ENCODE assay signal across 22 cellular contexts in the genomic region with DNA sequence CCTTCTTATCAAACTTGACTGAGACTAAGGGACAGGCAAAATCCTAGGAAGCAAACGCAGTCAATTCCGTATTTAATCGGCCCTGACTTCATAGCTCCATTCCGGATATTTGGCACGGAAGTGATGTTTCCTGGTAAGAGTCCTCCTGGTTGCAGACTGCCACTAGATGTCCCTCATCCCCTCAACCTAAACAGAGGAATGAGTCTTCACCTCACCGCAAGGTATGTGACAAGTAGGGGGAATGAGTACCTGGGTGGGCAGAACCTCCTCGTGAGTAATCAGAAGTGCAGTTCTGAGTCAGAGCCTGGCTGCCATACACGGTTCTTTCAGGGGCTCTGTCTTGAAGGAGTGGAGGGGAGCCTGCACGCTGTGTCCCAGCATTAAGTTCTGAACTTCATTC.
A peak's percentile ranks its signal among the peaks of the same experiment; 100 is the strongest.
DNase-seq lines count a peak whose midpoint lies in the region; ATAC-seq, FAIRE-seq and TF ChIP-seq lines count a peak whose summit lies in the region.
"Had no signal": no experiment of that assay in that cellular context is flagged by ENCODE, and none has a peak within 500 bp of the region (broad histone marks: within the 10 kb centered on the region; RNA-seq: fewer than 3 reads in every experiment).

No MANE protein-coding gene starts in this region.

- H3K9me3 Mint-ChIP-seq in GM23338 (no peaks in the 10 kb centered on the region), endodermal cell (peaks cover 6% of the 10 kb centered on the region)

- CTCF ChIA-PET in HepG2 (lab: Yijun Ruan, JAX; ENCODE audit: low intra/inter-chr PET ratio, low total read pairs), result no interaction called here

- no peaks in the 10 kb centered on the region for H3K79me2 ChIP-seq in GM23338 (replicated peaks; ENCODE audit: insufficient read depth)
- H3K79me2 ChIP-seq in HepG2 (ENCODE audit: insufficient read depth, low read length), result no peaks in the 10 kb centered on the region

- H3K9me3 ChIP-seq in endodermal cell (ENCODE audit: control insufficient read depth, low read length) (no peaks in the 10 kb centered on the region), HepG2 (ENCODE audit: low read length) (no peaks in the 10 kb centered on the region)
- H3K9me3 ChIP-seq: adrenal gland, ovary, testis had no signal

- H3K4me1 ChIP-seq in GM23338 (ENCODE audit: insufficient read depth) (no peaks in the 10 kb centered on the region), endodermal cell (ENCODE audit: control insufficient read depth, insufficient read depth, low read length) (no peaks in the 10 kb centered on the region), HepG2 (ENCODE audit: insufficient read depth, low read length) (no peaks in the 10 kb centered on the region)
- H3K4me1 ChIP-seq: adrenal gland, left ventricle myocardium inferior, testis had no signal

- H3K27ac ChIP-seq in GM23338 (ENCODE audit: low read depth) (no peak overlapping the region), endodermal cell (ENCODE audit: low read depth, low read length) (no peak overlapping the region), HepG2 (ENCODE audit: extremely low read length, insufficient read depth, low read length) (no peak overlapping the region)
- H3K27ac ChIP-seq: adrenal gland, left ventricle myocardium inferior, ovary, testis had no signal

- H3K9ac ChIP-seq in endodermal cell (ENCODE audit: extremely low read depth, low read length, poor library complexity, severe bottlenecking) (no peak overlapping the region), HepG2 (ENCODE audit: insufficient read depth, low read depth, low read length) (no peak overlapping the region)

- no peaks in the 10 kb centered on the region for H3K27me3 Mint-ChIP-seq in GM23338 (ENCODE audit: insufficient read depth, low read depth, poor library complexity)
- H3K27me3 Mint-ChIP-seq in endodermal cell (ENCODE audit: insufficient read depth), result no peaks in the 10 kb centered on the region

- H3K9me2 ChIP-seq in GM23338 (ENCODE audit: insufficient read depth), result peaks cover 4% of the 10 kb centered on the region; the same call in 1 of the 2 replicates

- no peak overlapping the region for H3K4me3 Mint-ChIP-seq in GM23338
- H3K4me3 Mint-ChIP-seq in endodermal cell, result no peak overlapping the region
- H3K4me3 Mint-ChIP-seq: activated CD8-positive, alpha-beta T cell treated with anti-CD3 and anti-CD28 coated beads, Interleukin-2, amount 10 ng/mL, durations not matched to agents 7 days and 5 days had no signal

- intact Hi-C loops in HepG2 (cut with micrococcal nuclease; ENCODE audit: unreplicated experiment), result no loop called here

- H3K4me2 ChIP-seq in GM23338 (no peak overlapping the region), HepG2 (ENCODE audit: low read depth, low read length) (no peak overlapping the region)

- no peak overlapping the region for H2AFZ ChIP-seq in GM23338
- H2AFZ ChIP-seq in HepG2 (ENCODE audit: low read length), result no peak overlapping the region

- H3K4me3 ChIP-seq in GM23338, result no peak overlapping the region
- no peak overlapping the region for H3K4me3 ChIP-seq in endodermal cell (ENCODE audit: low read length)
- no peak overlapping the region for H3K4me3 ChIP-seq in HepG2 (replicated peaks in 1 of 3; ENCODE audit: insufficient read depth in 1 of 3, low read depth in 2 of 3, low read length in 3 of 3)
- H3K4me3 ChIP-seq: adrenal gland, left ventricle myocardium inferior, ovary, testis had no signal

- 81 to 94% methylated on average over 4 to 9 of the region's 9 CpGs for WGBS in endodermal cell (ENCODE audit: insufficient coverage in 1 of 2, insufficient read length in 1 of 2), 2 experiments
- WGBS in HepG2 (ENCODE audit: low lambda C conversion rate), result 0% methylated on average over 7 of the region's 9 CpGs

- TF ChIP-seq RAD21 in HepG2 (CRISPR knock-in tag; IDR thresholded peaks at IDR 0.05), result no peak

- no TSS peak for BruUV-seq in HepG2 (replicated peaks; lab: Mats Ljungman, UMichigan)

- H4K20me1 ChIP-seq in GM23338 (replicated peaks; ENCODE audit: insufficient read depth) (no peaks in the 10 kb centered on the region), HepG2 (ENCODE audit: insufficient read depth, low read length) (no peaks in the 10 kb centered on the region)

- no peaks in the 10 kb centered on the region for H3K36me3 ChIP-seq in GM23338 (ENCODE audit: insufficient read depth)
- no peaks in the 10 kb centered on the region for H3K36me3 ChIP-seq in endodermal cell (ENCODE audit: control insufficient read depth, insufficient read depth, low read length)
- no peaks in the 10 kb centered on the region for H3K36me3 ChIP-seq in HepG2 (replicated peaks in 1 of 2; ENCODE audit: control insufficient read depth in 1 of 2, insufficient read depth in 2 of 2, low read length in 2 of 2)
- H3K36me3 ChIP-seq: adrenal gland, left ventricle myocardium inferior, ovary had no signal

- H3F3A ChIP-seq in GM23338 (replicated peaks; ENCODE audit: low read depth), result no peaks in the 10 kb centered on the region

- peak; percentile 21 for FAIRE-seq in HepG2 (lab: Jason Lieb, UNC)
- FAIRE-seq: G401.6 had no signal

- no peaks in the 10 kb centered on the region for H3K4me1 Mint-ChIP-seq in GM23338
- peaks cover 11% of the 10 kb centered on the region for H3K4me1 Mint-ChIP-seq in endodermal cell

- TF ChIP-seq EP300 in HepG2 (IDR thresholded peaks at IDR 0.05; ENCODE audit: low read depth in 2 of 2, low read length in 2 of 2) (no peak), HepG2 (CRISPR knock-in tag; IDR thresholded peaks at IDR 0.05; ENCODE audit: borderline replicate concordance) (no peak)

- H3K27ac Mint-ChIP-seq in GM23338 (no peak overlapping the region), endodermal cell (no peak overlapping the region)
- H3K27ac Mint-ChIP-seq: activated CD8-positive, alpha-beta T cell treated with anti-CD3 and anti-CD28 coated beads, Interleukin-2, amount 10 ng/mL, durations not matched to agents 7 days and 5 days had no signal

- peak; percentile 66 for ATAC-seq in GM23338
- peak; percentile 65 for ATAC-seq in HepG2
- no peak for ATAC-seq in HG03571 (IDR thresholded peaks at IDR 0.05; ENCODE audit: unreplicated experiment)
- ATAC-seq in GM19395 (IDR thresholded peaks at IDR 0.05; ENCODE audit: unreplicated experiment), result no peak
- ATAC-seq: activated CD8-positive, alpha-beta T cell treated with anti-CD3 and anti-CD28 coated beads, Interleukin-2, amount 10 ng/mL, durations not matched to agents 7 days and 5 days; esophagus mucosa had no signal

- TF ChIP-seq CTCF in GM23338 (conservative IDR thresholded peaks at IDR 0.05; ENCODE audit: low read depth in 2 of 2) (peak; percentile 22 to 71; a peak in 3 of 4 replicates), endodermal cell (conservative IDR thresholded peaks at IDR 0.05) (peak; percentile 67), HepG2 (CRISPR knock-in tag; IDR thresholded peaks at IDR 0.05) (peak; percentile 51)

- H3K36me3 Mint-ChIP-seq in GM23338 (ENCODE audit: low read depth) (no peaks in the 10 kb centered on the region), endodermal cell (ENCODE audit: low read depth) (no peaks in the 10 kb centered on the region)

- DNase-seq in GM23338 (ENCODE audit: low spot score), result peak; percentile 46
- DNase-seq in NCI-H748 (lab: John Stamatoyannopoulos, UW; ENCODE audit: unreplicated experiment), result peak; percentile 13
- peak; percentile 69 for DNase-seq in endodermal cell
- DNase-seq in HepG2 (ENCODE audit: low spot score), result peak; percentile 6
- no peak for DNase-seq in stimulated activated CD4-positive, alpha-beta T cell treated with anti-CD3 and anti-CD28 coated beads, Interleukin-2, amount 100 ng/mL, for 24 hours
- DNase-seq in activated effector memory CD4-positive, alpha-beta T cell treated with Interleukin-2 at 50 U/mL for 16 hours, result no peak
- DNase-seq: activated CD8-positive, alpha-beta T cell treated with anti-CD3 and anti-CD28 coated beads, Interleukin-2, amount 10 ng/mL, durations not matched to agents 7 days and 5 days; adrenal gland; cortex of kidney; HCEC 1CT; head of caudate nucleus; left ventricle myocardium inferior; MV-4-11; NCI-H2029; NCI-H526; ovary; stimulated activated CD4-positive, alpha-beta T cell treated with anti-CD3 and anti-CD28 coated beads, Interleukin-4, amount 100 ng/mL, for 4 hours; testis had no signal

- POLR2A ChIA-PET in HepG2 (lab: Yijun Ruan, JAX), result no interaction called here

- no peak for TF ChIP-seq POLR2A in HepG2 (IDR thresholded peaks at IDR 0.05; ENCODE audit: insufficient read depth in 1 of 2, low read depth in 2 of 2, low read length in 2 of 2)

- H3K27me3 ChIP-seq in GM23338 (ENCODE audit: insufficient read depth) (no peaks in the 10 kb centered on the region), endodermal cell (ENCODE audit: control insufficient read depth, insufficient read depth, low read length, poor library complexity, severe bottlenecking) (no peaks in the 10 kb centered on the region), HepG2 (ENCODE audit: control insufficient read depth in 1 of 2, insufficient read depth in 2 of 2, low read length in 2 of 2) (no peaks in the 10 kb centered on the region)
- H3K27me3 ChIP-seq: adrenal gland, ovary, testis had no signal

- in situ Hi-C loops in HepG2 (cut with HindIII; ENCODE audit: extremely low pct_ligation_motif_present, low pct_unique_long_range_greater_than_20kb), result no loop called here

TF ChIP-seq in GM23338, 12 proteins besides CTCF, POLR2A, EP300 and RAD21 (continues in another document):
- TF ChIP-seq, protein P1, sequence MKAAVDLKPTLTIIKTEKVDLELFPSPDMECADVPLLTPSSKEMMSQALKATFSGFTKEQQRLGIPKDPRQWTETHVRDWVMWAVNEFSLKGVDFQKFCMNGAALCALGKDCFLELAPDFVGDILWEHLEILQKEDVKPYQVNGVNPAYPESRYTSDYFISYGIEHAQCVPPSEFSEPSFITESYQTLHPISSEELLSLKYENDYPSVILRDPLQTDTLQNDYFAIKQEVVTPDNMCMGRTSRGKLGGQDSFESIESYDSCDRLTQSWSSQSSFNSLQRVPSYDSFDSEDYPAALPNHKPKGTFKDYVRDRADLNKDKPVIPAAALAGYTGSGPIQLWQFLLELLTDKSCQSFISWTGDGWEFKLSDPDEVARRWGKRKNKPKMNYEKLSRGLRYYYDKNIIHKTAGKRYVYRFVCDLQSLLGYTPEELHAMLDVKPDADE (IDR thresholded peaks at IDR 0.05), result no peak
- TF ChIP-seq CREB1 (CRISPR knock-in tag; IDR thresholded peaks at IDR 0.05; ENCODE audit: low read depth), result no peak

TF ChIP-seq in HepG2, 621 proteins besides CTCF, POLR2A, EP300 and RAD21 (continues in another document):
- TF ChIP-seq ZNF746 (CRISPR knock-in tag; IDR thresholded peaks at IDR 0.05), result no peak

Comparison
In these comparisons a context has a peak if more than half of its experiments do, and no peak if none do; other contexts are left out.
1. ATAC-seq: peak in GM23338 (single experiment) and HepG2 (single experiment); none in HG03571 (single experiment) and GM19395 (single experiment).
2. DNase-seq: peak in GM23338 (single experiment), NCI-H748 (single experiment), endodermal cell (single experiment) and HepG2 (single experiment); none in stimulated activated CD4-positive, alpha-beta T cell treated with anti-CD3 and anti-CD28 coated beads, Interleukin-2, amount 100 ng/mL, for 24 hours (0 of 2) and activated effector memory CD4-positive, alpha-beta T cell treated with Interleukin-2 at 50 U/mL for 16 hours (single experiment).
3. Peak in every context shown above with its lines, with median percentiles within 50 percentile points of each other: CTCF ChIP-seq.